In genomic region chr2:162243305-162243693, GRCh38 we compare ENCODE assay signal across 1 cellular context.
TF ChIP-seq lines count a peak whose summit lies in the region.

FAP (minus strand) TSS chr2:162243445; CDS start chr2:162243327, 118 bp downstream.

TF ChIP-seq in A549, 52 proteins besides CTCF, POLR2A, EP300 and RAD21:
- TF ChIP-seq RFX5 (IDR thresholded peaks at IDR 0.05) (no peak), KDM1A (IDR thresholded peaks at IDR 0.05; ENCODE audit: low read depth) (no peak), HMGXB4 (CRISPR knock-in tag; IDR thresholded peaks at IDR 0.05; ENCODE audit: borderline replicate concordance) (no peak), NPAS2 (CRISPR knock-in tag; IDR thresholded peaks at IDR 0.05; ENCODE audit: borderline replicate concordance) (no peak), PBX3 (IDR thresholded peaks at IDR 0.05) (no peak)
